In the genomic region with DNA sequence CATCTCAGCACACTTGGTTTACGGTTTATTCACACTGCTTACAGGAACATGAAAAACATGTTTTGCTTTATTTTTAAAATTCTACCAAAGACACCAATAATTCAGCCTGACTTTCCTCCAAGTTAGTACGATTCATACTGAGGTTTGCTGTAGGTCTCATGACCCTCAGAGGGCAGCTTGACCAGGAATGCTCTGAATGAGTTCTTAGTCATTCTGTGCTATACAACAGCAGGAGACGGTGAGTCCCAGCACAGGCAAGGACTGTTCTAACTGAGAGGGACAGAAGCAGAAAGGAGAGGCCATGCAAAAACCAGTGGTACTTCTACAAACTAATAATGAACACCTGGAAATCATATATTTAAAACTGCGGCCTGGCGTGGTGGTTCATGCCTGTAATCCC, we compare ENCODE assay signal across 17 cellular contexts. TPM values are rescaled to one million over a fixed set of nuclear protein-coding genes. Genes with fewer than 3 reads are reported as not detected.
DNase-seq lines count a peak whose midpoint lies in the region; ATAC-seq and TF ChIP-seq lines count a peak whose summit lies in the region.
"Had no signal": no experiment of that assay in that cellular context is flagged by ENCODE, and none has a peak within 500 bp of the region (broad histone marks: within the 10 kb centered on the region; RNA-seq: fewer than 3 reads in every experiment).

No MANE protein-coding gene starts in this region.

- no peak for ATAC-seq in esophagus mucosa
- no peak for ATAC-seq in HG03175 (IDR thresholded peaks at IDR 0.05; ENCODE audit: unreplicated experiment)
- ATAC-seq: activated CD8-positive, alpha-beta memory T cell treated with anti-CD3 and anti-CD28 coated beads, Interleukin-2, amount 10 ng/mL, durations not matched to agents 7 days and 5 days had no signal

- no peak overlapping the region for H3K27ac ChIP-seq in fibroblast of lung (ENCODE audit: insufficient read depth, low read length)
- H3K27ac ChIP-seq: BLaER1 treated with 17β-estradiol and CSF1 and Interleukin-3, amounts not matched to agents 10 nM and 100 nM; right atrium auricular region had no signal

- no peak overlapping the region for H3K4me3 ChIP-seq in fibroblast of lung (replicated peaks in 1 of 4; ENCODE audit: control extremely low read depth in 1 of 4, insufficient read depth in 1 of 4, low read depth in 3 of 4, low read length in 4 of 4)
- H3K4me3 ChIP-seq: BLaER1 treated with 17β-estradiol and CSF1 and Interleukin-3, amounts not matched to agents 10 nM and 100 nM; right atrium auricular region had no signal

- H3K36me3 ChIP-seq in fibroblast of lung (ENCODE audit: control insufficient read depth, insufficient read depth, low read length): no peaks in the 10 kb centered on the region
- H3K36me3 ChIP-seq: BLaER1 treated with 17β-estradiol and CSF1 and Interleukin-3, amounts not matched to agents 10 nM and 100 nM; right atrium auricular region had no signal

- no peaks in the 10 kb centered on the region for H4K20me1 ChIP-seq in fibroblast of lung (ENCODE audit: control insufficient read depth, extremely low read depth, insufficient read depth, low read length)

- H2AFZ ChIP-seq in fibroblast of lung (ENCODE audit: low read length): no peak overlapping the region

- no peaks in the 10 kb centered on the region for H3K9me3 ChIP-seq in fibroblast of lung (ENCODE audit: control insufficient read depth, insufficient read depth, low read depth, low read length)
- H3K9me3 ChIP-seq: BLaER1 treated with 17β-estradiol and CSF1 and Interleukin-3, amounts not matched to agents 10 nM and 100 nM; right atrium auricular region had no signal

- H3K4me1 ChIP-seq in fibroblast of lung (ENCODE audit: control insufficient read depth, extremely low read depth, insufficient read depth, low read length): no peaks in the 10 kb centered on the region
- H3K4me1 ChIP-seq: right atrium auricular region had no signal

- H3K27me3 ChIP-seq in fibroblast of lung (ENCODE audit: control insufficient read depth, insufficient read depth, low read length): no peaks in the 10 kb centered on the region
- H3K27me3 ChIP-seq: right atrium auricular region had no signal

- no peak overlapping the region for H3K9ac ChIP-seq in fibroblast of lung (ENCODE audit: insufficient read depth, low read length)
- H3K9ac ChIP-seq: BLaER1 treated with 17β-estradiol and CSF1 and Interleukin-3, amounts not matched to agents 10 nM and 100 nM had no signal

- no peaks in the 10 kb centered on the region for H3K79me2 ChIP-seq in fibroblast of lung (ENCODE audit: control insufficient read depth, insufficient read depth, low read length)

- H3K4me2 ChIP-seq in fibroblast of lung (ENCODE audit: extremely low read depth, insufficient read depth, low read length): no peak overlapping the region
- H3K4me2 ChIP-seq: BLaER1 treated with 17β-estradiol and CSF1 and Interleukin-3, amounts not matched to agents 10 nM and 100 nM had no signal

- DNase-seq in COLO829 (ENCODE audit: low spot score) (peak; percentile 29), LHCN-M2 (ENCODE audit: low read depth) (peak; percentile 69), fibroblast of lung (ENCODE audit: low read depth in 2 of 2) (peak; percentile 49 to 81), non-pigmented ciliary epithelial cell (ENCODE audit: low read depth) (peak; percentile 54), NCI-H748 (lab: John Stamatoyannopoulos, UW; ENCODE audit: unreplicated experiment) (no peak), iPS-NIHi11 (ENCODE audit: low spot score) (no peak)
- DNase-seq: activated CD8-positive, alpha-beta memory T cell treated with anti-CD3 and anti-CD28 coated beads, Interleukin-2, amount 10 ng/mL, durations not matched to agents 7 days and 5 days; caudate nucleus; NCI-H2107; NCI-H69; RPMI8226; stimulated activated CD4-positive, alpha-beta T cell treated with anti-CD3 and anti-CD28 coated beads, Interleukin-2, amount 100 ng/mL, for 24 hours; T-helper 1 cell had no signal

- TF ChIP-seq CTCF in fibroblast of lung (conservative IDR thresholded peaks at IDR 0.05 in 1 of 2, IDR thresholded peaks at IDR 0.05 in 1 of 2; ENCODE audit: low read depth in 1 of 2, low read length in 2 of 2): no peak

RNA-seq across cellular contexts. Expression of a gene that starts 6.4 kb away (rescaled TPM):
- total RNA-seq in LHCN-M2 (2014; rRNA removed): 0.19 TPM in 1 of 2 replicates, not detected in the other
- 0.23 TPM for polyA plus RNA-seq in LHCN-M2 (2012)
- 2.3 and 4.8 TPM in 2 replicates for total RNA-seq in fibroblast of lung
- 0.35 and 1.4 TPM in 2 replicates for polyA plus RNA-seq in fibroblast of lung
- polyA plus RNA-seq in fibroblast of lung (2012): 0.89 and 2.2 TPM in 2 replicates
- 0.26 TPM in 1 of 2 replicates, not detected in the other for polyA minus RNA-seq in fibroblast of lung (ENCODE audit: low replicate concordance)
- total RNA-seq in esophagus mucosa: 15.1 TPM
- total RNA-seq: activated CD8-positive, alpha-beta memory T cell treated with anti-CD3 and anti-CD28 coated beads, Interleukin-2, amount 10 ng/mL, durations not matched to agents 7 days and 5 days had no signal

Comparison
In these comparisons a context has a peak if more than half of its experiments do, and no peak if none do; other contexts are left out.
1. DNase-seq: peak in COLO829 (single experiment), LHCN-M2 (single experiment), fibroblast of lung (2 of 2) and non-pigmented ciliary epithelial cell (single experiment); none in NCI-H748 (single experiment) and iPS-NIHi11 (single experiment).